Comparison of ENCODE assay signal across 8 cellular contexts in genomic region chr1:84690397-84691138, GRCh38. TPM values are rescaled to one million over a fixed set of nuclear protein-coding genes. Genes with fewer than 3 reads are reported as not detected.
A peak's percentile ranks its signal among the peaks of the same experiment; 100 is the strongest.
DNase-seq lines count a peak whose midpoint lies in the region; ATAC-seq, FAIRE-seq and TF ChIP-seq lines count a peak whose summit lies in the region.

SSX2IP (minus strand) TSS chr1:84690461; CDS start chr1:84671219, 19,242 bp downstream.

- peaks cover 21% of the 10 kb centered on the region for H3K79me2 ChIP-seq in HepG2 (ENCODE audit: insufficient read depth, low read length)

- in situ Hi-C loops in HepG2 (cut with HindIII; ENCODE audit: extremely low pct_ligation_motif_present, low pct_unique_long_range_greater_than_20kb), result no loop called here

- no peak for FAIRE-seq in HepG2 (lab: Jason Lieb, UNC)

- H3K27me3 ChIP-seq in HepG2 (ENCODE audit: control insufficient read depth in 1 of 2, insufficient read depth in 2 of 2, low read length in 2 of 2), result no peaks in the 10 kb centered on the region

- intact Hi-C loops in HepG2 (cut with micrococcal nuclease; ENCODE audit: unreplicated experiment), result loop anchor here (1.0 kb wide), 2 partner anchors 30 to 63 kb away; no protein-coding TSS in a partner anchor

- peak; percentile 84 for ATAC-seq in GM19438 (IDR thresholded peaks at IDR 0.05; ENCODE audit: low read depth, unreplicated experiment)
- peak; percentile 95 for ATAC-seq in HG03571 (IDR thresholded peaks at IDR 0.05; ENCODE audit: unreplicated experiment)
- ATAC-seq in HepG2, result peak; percentile 91

- under 1% methylated on average over 25 of the region's 68 CpGs for WGBS in HepG2 (ENCODE audit: low lambda C conversion rate)

- POLR2A ChIA-PET in HepG2 (lab: Yijun Ruan, JAX), result interaction anchor here (1.0 to 1.6 kb wide), 3 partner anchors 25 to 34 kb away, joined by 3 to 4 read pairs (median 4); no protein-coding TSS in a partner anchor

- CTCF ChIA-PET in HepG2 (lab: Yijun Ruan, JAX; ENCODE audit: low intra/inter-chr PET ratio, low total read pairs), result no interaction called here

- H3K4me1 ChIP-seq in HepG2 (ENCODE audit: insufficient read depth, low read length), result peaks cover 40% of the 10 kb centered on the region

- TF ChIP-seq RAD21 in HepG2 (CRISPR knock-in tag; IDR thresholded peaks at IDR 0.05), result no peak

- H2AFZ ChIP-seq in HepG2 (ENCODE audit: low read length), result peak within 1 kb of the TSS; percentile 95

- H3K27ac ChIP-seq in HepG2 (ENCODE audit: extremely low read length, insufficient read depth, low read length), result peak within 1 kb of the TSS; percentile 78

- H3K4me3 ChIP-seq in HepG2 (replicated peaks in 1 of 3; ENCODE audit: insufficient read depth in 1 of 3, low read depth in 2 of 3, low read length in 3 of 3), result peak within 1 kb of the TSS; percentile 85 to 90 (median 87)

- no peaks in the 10 kb centered on the region for H4K20me1 ChIP-seq in HepG2 (ENCODE audit: insufficient read depth, low read length)

- H3K36me3 ChIP-seq in HepG2 (replicated peaks in 1 of 2; ENCODE audit: control insufficient read depth in 1 of 2, insufficient read depth in 2 of 2, low read length in 2 of 2), result no peaks in the 10 kb centered on the region

- peak; percentile 51 to 59 for TF ChIP-seq POLR2A in HepG2 (IDR thresholded peaks at IDR 0.05; ENCODE audit: insufficient read depth in 1 of 2, low read depth in 2 of 2, low read length in 2 of 2)

- TF ChIP-seq CTCF in HepG2 (CRISPR knock-in tag; IDR thresholded peaks at IDR 0.05), result no peak; the same call in 1 of the 2 replicates

- peak; percentile 99 for DNase-seq in CD1c-positive myeloid dendritic cell (ENCODE audit: extremely low spot score)
- peak; percentile 98 for DNase-seq in NCI-H774 (lab: John Stamatoyannopoulos, UW)
- DNase-seq in activated CD4-positive, alpha-beta T cell treated with anti-CD3 and anti-CD28 coated beads, Interleukin-2, amount 50 U/mL, for 4 hours, result peak; percentile 100
- peak; percentile 77 to 93 for DNase-seq in dermis microvascular lymphatic vessel endothelial cell (ENCODE audit: low read depth in 2 of 2)
- DNase-seq in HepG2 (ENCODE audit: low spot score), result peak; percentile 92
- peak; percentile 99 to 100 for DNase-seq in stimulated activated CD4-positive, alpha-beta T cell treated with anti-CD3 and anti-CD28 coated beads, Interleukin-2, amount 100 ng/mL, for 48 hours

- H3K9me3 ChIP-seq in HepG2 (ENCODE audit: low read length), result no peaks in the 10 kb centered on the region

- BruUV-seq in HepG2 (replicated peaks; lab: Mats Ljungman, UMichigan), result no TSS peak

- H3K4me2 ChIP-seq in HepG2 (ENCODE audit: low read depth, low read length), result peak within 1 kb of the TSS; percentile 93

- peak within 1 kb of the TSS; percentile 68 for H3K9ac ChIP-seq in HepG2 (ENCODE audit: insufficient read depth, low read depth, low read length)

- TF ChIP-seq EP300 in HepG2 (IDR thresholded peaks at IDR 0.05; ENCODE audit: low read depth in 2 of 2, low read length in 2 of 2) (0 out of 4 replicates have a peak, but pooled peaks of 1 of the 2 experiments have one; percentile 26), HepG2 (CRISPR knock-in tag; IDR thresholded peaks at IDR 0.05; ENCODE audit: borderline replicate concordance) (no peak)

TF ChIP-seq in HepG2, 621 proteins besides CTCF, POLR2A, EP300 and RAD21 (continues in another document):
- TF ChIP-seq MEF2D (CRISPR knock-in tag; IDR thresholded peaks at IDR 0.05) (0 out of 2 replicates have a peak, but pooled peaks have one; percentile 15), CREB1 (IDR thresholded peaks at IDR 0.05) (no peak), CREB1 (CRISPR knock-in tag; IDR thresholded peaks at IDR 0.05) (peak; percentile 66), ZNF232 (CRISPR knock-in tag; IDR thresholded peaks at IDR 0.05; ENCODE audit: borderline replicate concordance) (no peak), ZBTB37 (CRISPR knock-in tag; IDR thresholded peaks at IDR 0.05) (no peak), MAFF (IDR thresholded peaks at IDR 0.05; ENCODE audit: low read depth, low read length) (no peak), ZBTB10 (CRISPR knock-in tag; IDR thresholded peaks at IDR 0.05; ENCODE audit: borderline replicate concordance) (no peak), ZNF850 (CRISPR knock-in tag; conservative IDR thresholded peaks at IDR 0.05) (no peak), GLI4 (CRISPR knock-in tag; IDR thresholded peaks at IDR 0.05; ENCODE audit: borderline replicate concordance) (no peak), TBX2 (CRISPR knock-in tag; IDR thresholded peaks at IDR 0.05; ENCODE audit: borderline replicate concordance) (peak; percentile 55; the same call in 1 of the 2 replicates), ZBTB14 (CRISPR knock-in tag; IDR thresholded peaks at IDR 0.05) (peak; percentile 24; the same call in 1 of the 2 replicates)

RNA-seq across cellular contexts. Expression of gene SSX2IP, which starts in this region (rescaled TPM):
- total RNA-seq in dermis microvascular lymphatic vessel endothelial cell, result 1.3 and 1.4 TPM in 2 replicates
- 23.7 and 38.8 TPM in 2 replicates for total RNA-seq in HepG2 (2016; rRNA removed; fragmentation: Illumina TruSeq; extraction: Trizol)
- 8.9 and 12.6 TPM in 2 replicates for total RNA-seq in HepG2 (2016; cell fraction: cytosol; rRNA removed; fragmentation: Illumina TruSeq; extraction: Trizol; ENCODE audit: low read depth)
- total RNA-seq in HepG2 (2016; cell fraction: insoluble cytoplasmic fraction; rRNA removed; fragmentation: Illumina TruSeq; extraction: Trizol), result 26.0 and 37.5 TPM in 2 replicates
- 23.1 and 27.8 TPM in 2 replicates for total RNA-seq in HepG2 (2016; cell fraction: membrane; rRNA removed; fragmentation: Illumina TruSeq; extraction: Trizol)
- 22.3 and 24.0 TPM in 2 replicates for total RNA-seq in HepG2 (2016; cell fraction: nucleus; rRNA removed; fragmentation: Illumina TruSeq; extraction: Trizol)
- polyA plus RNA-seq in HepG2 (2011; rRNA removed), result 2.7 and 2.8 TPM in 2 replicates
- 0.79 and 1.5 TPM in 2 replicates for polyA plus RNA-seq in HepG2 (2011; cell fraction: cytosol; rRNA removed)
- 1.7 TPM in 2 replicates for polyA plus RNA-seq in HepG2 (2011; cell fraction: nucleus; rRNA removed)
- polyA plus RNA-seq in HepG2 (2012), result 3.7 and 4.6 TPM in 2 replicates
- polyA plus RNA-seq in HepG2 (2016; cell fraction: cytosol; fragmentation: Illumina TruSeq; extraction: Trizol; ENCODE audit: low read depth), result 5.2 and 5.4 TPM in 2 replicates
- polyA plus RNA-seq in HepG2 (2016; cell fraction: insoluble cytoplasmic fraction; fragmentation: Illumina TruSeq; extraction: Trizol; ENCODE audit: low read depth), result 27.8 and 30.8 TPM in 2 replicates
- polyA plus RNA-seq in HepG2 (2016; cell fraction: membrane; fragmentation: Illumina TruSeq; extraction: Trizol; ENCODE audit: low read depth), result 10.5 and 11.2 TPM in 2 replicates
- polyA plus RNA-seq in HepG2 (2016; cell fraction: nucleus; fragmentation: Illumina TruSeq; extraction: Trizol; ENCODE audit: insufficient read depth, low read depth), result 22.1 and 22.9 TPM in 2 replicates
- 2.6 and 8.4 TPM in 2 replicates for polyA minus RNA-seq in HepG2 (2011; rRNA and poly(A)+ RNA removed; ENCODE audit: low replicate concordance)
- polyA minus RNA-seq in HepG2 (2011; cell fraction: cytosol; rRNA and poly(A)+ RNA removed), result 3.6 and 4.1 TPM in 2 replicates
- polyA minus RNA-seq in HepG2 (2011; cell fraction: nucleus; rRNA and poly(A)+ RNA removed), result 11.7 and 12.5 TPM in 2 replicates

Comparison
In these comparisons a context has a peak if more than half of its experiments do, and no peak if none do; other contexts are left out.
1. Peak in every context shown above with its lines: DNase-seq, ATAC-seq, H3K4me3 ChIP-seq and H3K27ac ChIP-seq.